In the genomic region with DNA sequence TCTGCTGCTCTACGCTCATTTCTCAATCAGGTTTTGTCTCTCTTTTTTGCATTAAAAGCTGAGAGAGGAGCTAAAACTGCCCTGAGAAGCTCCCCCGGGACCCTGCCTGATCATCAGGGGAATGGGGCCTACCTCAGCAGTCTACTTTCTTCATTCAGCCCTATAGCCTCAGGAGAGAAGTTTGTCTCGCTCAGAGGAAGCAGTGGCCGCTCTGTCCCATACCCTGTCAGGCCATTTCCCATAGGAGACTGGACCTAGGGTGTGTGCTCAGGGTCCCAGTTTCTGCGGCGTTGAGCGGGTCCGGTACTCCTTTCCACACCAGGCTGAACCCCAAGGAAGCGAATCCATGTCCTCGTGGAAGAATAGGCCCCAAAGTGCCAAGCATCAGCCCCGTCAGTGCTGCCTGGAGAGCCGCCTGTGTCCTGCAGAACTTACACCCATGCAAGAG, we compare ENCODE assay signal across 1 cellular context.
TF ChIP-seq lines count a peak whose summit lies in the region.

No MANE protein-coding gene starts in this region.

TF ChIP-seq in GM12878, 131 proteins besides CTCF, POLR2A, EP300 and RAD21 (continued from another document):
- TF ChIP-seq LARP7 (IDR thresholded peaks at IDR 0.05) = peak; percentile 61; the same call in 1 of the 2 replicates
- TF ChIP-seq DPF2 (IDR thresholded peaks at IDR 0.05) = 0 out of 2 replicates have a peak, but pooled peaks have one; percentile 20
- no peak for TF ChIP-seq JUNB (IDR thresholded peaks at IDR 0.05)
- no peak for TF ChIP-seq NRF1 (conservative IDR thresholded peaks at IDR 0.05; ENCODE audit: low read depth, low read length)
